In the genomic region with DNA sequence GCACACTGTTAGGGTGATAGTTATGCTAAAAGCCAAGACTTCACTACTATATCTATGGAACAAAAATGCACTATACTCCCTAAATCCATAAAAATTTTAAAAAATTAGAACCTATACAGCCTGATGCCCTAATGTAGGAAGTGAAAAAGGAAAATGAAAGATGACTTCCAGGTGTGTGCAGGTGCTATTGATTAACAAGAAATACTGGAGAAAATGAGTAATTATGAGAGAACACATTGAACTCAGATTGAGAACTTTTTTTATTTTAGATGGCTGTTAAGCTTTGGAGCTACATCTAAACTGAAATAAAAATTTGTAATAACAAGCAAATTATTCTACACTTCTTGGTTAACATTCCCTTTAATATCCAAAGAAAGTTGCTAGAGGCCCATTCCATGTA, we compare ENCODE assay signal across 15 cellular contexts.
"Had no signal": no experiment of that assay in that cellular context is flagged by ENCODE, and none has a peak within 500 bp of the region (broad histone marks: within the 10 kb centered on the region; RNA-seq: fewer than 3 reads in every experiment).

No MANE protein-coding gene starts in this region.

- DNase-seq: effector memory CD8-positive, alpha-beta T cell; gastrocnemius medialis; heart right ventricle; left ventricle myocardium inferior; lower lobe of right lung; natural killer cell; spleen; stimulated activated CD4-positive, alpha-beta T cell treated with anti-CD3 and anti-CD28 coated beads, Interleukin-15, amount 100 ng/mL, for 24 hours; stimulated activated CD4-positive, alpha-beta T cell treated with anti-CD3 and anti-CD28 coated beads, Interleukin-1b, Interleukin-23, amount 100 ng/mL, for 48 hours; stimulated activated CD4-positive, alpha-beta T cell treated with anti-CD3 and anti-CD28 coated beads, Interleukin-4, amount 100 ng/mL, for 24 hours; tibial artery; upper lobe of left lung; uterus had no signal

- ATAC-seq: effector memory CD8-positive, alpha-beta T cell; gastrocnemius medialis; heart right ventricle; lower lobe of right lung; natural killer cell; sciatic nerve; stimulated activated memory B cell treated with anti-CD40 and anti-IgM and Interleukin-4, amounts not matched to agents 10 μg/mL and 1 μg/mL and 100 μg/mL, for 72 hours had no signal
